In the genomic region with DNA sequence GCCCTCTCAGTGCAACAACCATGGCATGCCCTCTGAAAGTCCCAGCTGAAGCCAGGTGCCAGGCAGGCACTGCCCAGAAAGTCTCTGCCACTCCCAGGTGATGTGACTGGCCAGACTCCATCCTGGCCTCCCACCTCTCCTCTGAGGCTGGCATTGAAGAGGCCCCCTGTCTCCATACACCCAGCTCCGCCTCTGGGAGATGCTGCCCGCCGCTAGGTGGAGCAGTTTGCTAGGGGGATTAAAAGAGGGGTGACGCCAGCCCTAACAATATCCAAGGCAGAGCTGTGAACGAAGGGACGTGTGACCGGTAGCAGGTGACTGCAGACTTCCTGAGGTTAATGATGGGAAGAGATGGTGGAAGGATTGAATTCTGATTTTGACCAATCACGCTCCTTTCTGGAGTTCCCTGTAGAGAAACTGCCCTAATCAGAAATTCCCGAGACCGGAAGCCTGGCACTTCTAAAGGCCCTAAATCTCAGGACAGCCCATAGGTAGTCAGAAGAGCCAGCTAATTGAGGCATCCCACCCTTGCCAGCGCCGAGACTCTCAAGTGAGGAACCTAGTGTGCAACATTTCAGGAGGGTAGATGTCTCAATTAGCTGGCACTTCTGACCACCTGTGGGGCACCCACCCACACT, we compare ENCODE assay signal across 8 cellular contexts. TPM values are rescaled to one million over a fixed set of nuclear protein-coding genes. Genes with fewer than 3 reads are reported as not detected.
DNase-seq lines count a peak whose midpoint lies in the region; ATAC-seq and TF ChIP-seq lines count a peak whose summit lies in the region.
"Had no signal": no experiment of that assay in that cellular context is flagged by ENCODE, and none has a peak within 500 bp of the region (broad histone marks: within the 10 kb centered on the region; RNA-seq: fewer than 3 reads in every experiment).

No MANE protein-coding gene starts in this region.

- no peaks in the 10 kb centered on the region for H3K9me3 Mint-ChIP-seq in activated naive CD8-positive, alpha-beta T cell treated with anti-CD3 and anti-CD28 coated beads for 36 hours

- no peaks in the 10 kb centered on the region for H3K36me3 Mint-ChIP-seq in activated naive CD8-positive, alpha-beta T cell treated with anti-CD3 and anti-CD28 coated beads for 36 hours

- no peaks in the 10 kb centered on the region for H3K4me1 Mint-ChIP-seq in activated naive CD8-positive, alpha-beta T cell treated with anti-CD3 and anti-CD28 coated beads for 36 hours

- ATAC-seq in GM21423 (IDR thresholded peaks at IDR 0.05; ENCODE audit: unreplicated experiment) (no peak), HG02642 (IDR thresholded peaks at IDR 0.05; ENCODE audit: poor library complexity, unreplicated experiment) (no peak)

- peaks cover 13% of the 10 kb centered on the region for H3K27me3 Mint-ChIP-seq in activated naive CD8-positive, alpha-beta T cell treated with anti-CD3 and anti-CD28 coated beads for 36 hours

- H3K79me2 ChIP-seq in parathyroid adenoma, result no peaks in the 10 kb centered on the region

- H3K4me1 ChIP-seq in parathyroid adenoma, result no peaks in the 10 kb centered on the region

- no peak overlapping the region for H3K4me3 Mint-ChIP-seq in activated naive CD8-positive, alpha-beta T cell treated with anti-CD3 and anti-CD28 coated beads for 36 hours

- DNase-seq in NAMALWA (ENCODE audit: low spot score), result peak; percentile 64
- DNase-seq in activated naive CD8-positive, alpha-beta T cell treated with anti-CD3 and anti-CD28 coated beads for 36 hours, result peak; percentile 44
- DNase-seq in COR-L47 (lab: John Stamatoyannopoulos, UW), result no peak

- H3K36me3 ChIP-seq in parathyroid adenoma (ENCODE audit: control insufficient read depth, insufficient read depth, low read length), result no peaks in the 10 kb centered on the region
- H3K36me3 ChIP-seq: thoracic aorta had no signal

- TF ChIP-seq CTCF in GM12873 (IDR thresholded peaks at IDR 0.05; ENCODE audit: insufficient read depth, low read depth, low read length, missing control alignments) (peak; percentile 71), parathyroid adenoma (IDR thresholded peaks at IDR 0.05) (peak; percentile 18)

- H3K27ac ChIP-seq in parathyroid adenoma, result no peak overlapping the region
- H3K27ac ChIP-seq: thoracic aorta had no signal

- no peaks in the 10 kb centered on the region for H3K27me3 ChIP-seq in parathyroid adenoma (ENCODE audit: control insufficient read depth, insufficient read depth, low read length)

- no peak overlapping the region for H3K27ac Mint-ChIP-seq in activated naive CD8-positive, alpha-beta T cell treated with anti-CD3 and anti-CD28 coated beads for 36 hours

- H3K4me2 ChIP-seq in parathyroid adenoma (ENCODE audit: low read length), result no peak overlapping the region

- no peak overlapping the region for H3K4me3 ChIP-seq in parathyroid adenoma (ENCODE audit: low read depth, low read length)
- H3K4me3 ChIP-seq: thoracic aorta had no signal

- H3K9ac ChIP-seq in parathyroid adenoma, result no peak overlapping the region

- H3K9me3 ChIP-seq in parathyroid adenoma (ENCODE audit: control insufficient read depth, low read length), result no peaks in the 10 kb centered on the region
- H3K9me3 ChIP-seq: thoracic aorta had no signal

- no peak overlapping the region for H2AFZ ChIP-seq in parathyroid adenoma

RNA-seq across cellular contexts. Expression of a gene that starts 8.3 kb away (rescaled TPM):
- 1 to 10 TPM; 4.1 to 4.2 TPM for total RNA-seq in activated naive CD8-positive, alpha-beta T cell treated with anti-CD3 and anti-CD28 coated beads for 36 hours
